ENCODE assay signal across 1 cellular context in genomic region chr4:74005528-74005927, GRCh38.
TF ChIP-seq lines count a peak whose summit lies in the region.

No MANE protein-coding gene starts in this region.

TF ChIP-seq in HepG2, 621 proteins besides CTCF, POLR2A, EP300 and RAD21 (continued from another document and continues in another):
- TF ChIP-seq DBP (CRISPR knock-in tag; IDR thresholded peaks at IDR 0.05; ENCODE audit: not compliant biosample characterization) (no peak), MLXIP (CRISPR knock-in tag; IDR thresholded peaks at IDR 0.05; ENCODE audit: borderline replicate concordance) (no peak), NFYC (CRISPR knock-in tag; IDR thresholded peaks at IDR 0.05) (no peak), ZNF264 (CRISPR knock-in tag; IDR thresholded peaks at IDR 0.05) (no peak), ZNF776 (CRISPR knock-in tag; IDR thresholded peaks at IDR 0.05) (no peak), ZBTB7A (CRISPR knock-in tag; IDR thresholded peaks at IDR 0.05) (no peak), ZNF251 (CRISPR knock-in tag; IDR thresholded peaks at IDR 0.05) (no peak), HOXA5 (CRISPR knock-in tag; IDR thresholded peaks at IDR 0.05) (no peak), HOXA7 (CRISPR knock-in tag; IDR thresholded peaks at IDR 0.05) (no peak), PBX2 (CRISPR knock-in tag; IDR thresholded peaks at IDR 0.05) (no peak), ZNF775 (CRISPR knock-in tag; IDR thresholded peaks at IDR 0.05; ENCODE audit: borderline replicate concordance) (no peak), ZFP91 (CRISPR knock-in tag; IDR thresholded peaks at IDR 0.05; ENCODE audit: borderline replicate concordance) (no peak), KLF13 (CRISPR knock-in tag; IDR thresholded peaks at IDR 0.05) (no peak), ZNF274 (CRISPR knock-in tag; IDR thresholded peaks at IDR 0.05) (no peak), ATM (IDR thresholded peaks at IDR 0.05; ENCODE audit: borderline replicate concordance) (no peak), GATAD1 (CRISPR knock-in tag; IDR thresholded peaks at IDR 0.05) (no peak), ZNF75D (CRISPR knock-in tag; IDR thresholded peaks at IDR 0.05; ENCODE audit: borderline replicate concordance) (no peak), KLF11 (CRISPR knock-in tag; IDR thresholded peaks at IDR 0.05) (no peak), TFDP1 (CRISPR knock-in tag; IDR thresholded peaks at IDR 0.05; ENCODE audit: borderline replicate concordance) (no peak), ZNF225 (CRISPR knock-in tag; IDR thresholded peaks at IDR 0.05) (no peak), ZBED4 (CRISPR knock-in tag; IDR thresholded peaks at IDR 0.05; ENCODE audit: borderline replicate concordance) (no peak), ZNF883 (CRISPR knock-in tag; IDR thresholded peaks at IDR 0.05; ENCODE audit: not compliant biosample characterization) (no peak), NFE2L1 (CRISPR knock-in tag; IDR thresholded peaks at IDR 0.05; ENCODE audit: borderline replicate concordance) (no peak), HHEX (CRISPR knock-in tag; IDR thresholded peaks at IDR 0.05) (no peak), CENPT (CRISPR knock-in tag; IDR thresholded peaks at IDR 0.05; ENCODE audit: low read depth) (no peak), BRD4 (CRISPR knock-in tag; IDR thresholded peaks at IDR 0.05) (no peak), HMGXB3 (CRISPR knock-in tag; IDR thresholded peaks at IDR 0.05; ENCODE audit: borderline replicate concordance) (no peak), AHR (CRISPR knock-in tag; IDR thresholded peaks at IDR 0.05) (no peak), RBM39 (IDR thresholded peaks at IDR 0.05; ENCODE audit: low read depth, low read length, poor library complexity, severe bottlenecking) (no peak), ZNF790 (CRISPR knock-in tag; IDR thresholded peaks at IDR 0.05; ENCODE audit: borderline replicate concordance) (no peak), ZNF350 (CRISPR knock-in tag; IDR thresholded peaks at IDR 0.05; ENCODE audit: borderline replicate concordance, low read depth) (no peak), ZMYM2 (CRISPR knock-in tag; IDR thresholded peaks at IDR 0.05) (no peak), ZNF557 (CRISPR knock-in tag; IDR thresholded peaks at IDR 0.05) (no peak), ZNF362 (CRISPR knock-in tag; IDR thresholded peaks at IDR 0.05; ENCODE audit: borderline replicate concordance) (peak; percentile 64; the same call in 1 of the 2 replicates), ARHGAP35 (CRISPR knock-in tag; IDR thresholded peaks at IDR 0.05; ENCODE audit: borderline replicate concordance) (no peak), RNF2 (conservative IDR thresholded peaks at IDR 0.05; ENCODE audit: low read depth) (no peak), ZBTB33 (CRISPR knock-in tag; IDR thresholded peaks at IDR 0.05) (no peak), RELA (CRISPR knock-in tag; IDR thresholded peaks at IDR 0.05) (no peak), E2F1 (CRISPR knock-in tag; IDR thresholded peaks at IDR 0.05) (no peak)
